Comparison of ENCODE assay signal across 14 cellular contexts in genomic region chr3:73546961-73547360, GRCh38.
A peak's percentile ranks its signal among the peaks of the same experiment; 100 is the strongest.
DNase-seq lines count a peak whose midpoint lies in the region; ATAC-seq and TF ChIP-seq lines count a peak whose summit lies in the region.
"Had no signal": no experiment of that assay in that cellular context is flagged by ENCODE, and none has a peak within 500 bp of the region (broad histone marks: within the 10 kb centered on the region; RNA-seq: fewer than 3 reads in every experiment).

No MANE protein-coding gene starts in this region.

- no peak for TF ChIP-seq POLR2A in right lobe of liver (IDR thresholded peaks at IDR 0.05)

- intact Hi-C loops in right lobe of liver (cut with DNase I) = no loop called here

- H3K36me3 ChIP-seq in right lobe of liver = no peaks in the 10 kb centered on the region

- H3K4me3 ChIP-seq in right lobe of liver = no peak overlapping the region

- 56% methylated on average over 3 of the region's 3 CpGs for WGBS in right lobe of liver (ENCODE audit: insufficient coverage, low coverage, low lambda C conversion rate, missing lambda C conversion rate)

- no peaks in the 10 kb centered on the region for H3K9me3 ChIP-seq in right lobe of liver

- H3K4me1 ChIP-seq in right lobe of liver = no peaks in the 10 kb centered on the region

- no peak for ATAC-seq in GM21717 (IDR thresholded peaks at IDR 0.05; ENCODE audit: unreplicated experiment)
- ATAC-seq in right lobe of liver = no peak

- no peak overlapping the region for H3K27ac ChIP-seq in right lobe of liver
- H3K27ac ChIP-seq: HL-60 had no signal

- H3K27me3 ChIP-seq in right lobe of liver = no peaks in the 10 kb centered on the region

- no peak for TF ChIP-seq CTCF in right lobe of liver (IDR thresholded peaks at IDR 0.05)

- DNase-seq in A172 (ENCODE audit: low spot score) (peak; percentile 15), M059J (ENCODE audit: low read depth) (peak; percentile 65), epidermal melanocyte (ENCODE audit: insufficient read length, low spot score) (peak; percentile 36), non-pigmented ciliary epithelial cell (ENCODE audit: low read depth) (peak; percentile 72), NCI-H526 (lab: John Stamatoyannopoulos, UW) (no peak), NCI-H2029 treated with DMSO at 0.1 percent for 48 hours (lab: John Stamatoyannopoulos, UW) (no peak), right lobe of liver (no peak)
- DNase-seq: ACHN; central memory CD4-positive, alpha-beta T cell; NCI-H1417; nucleus accumbens; T1000 had no signal

Comparison
In these comparisons a context has a peak if more than half of its experiments do, and no peak if none do; other contexts are left out.
1. DNase-seq: peak in A172 (single experiment), M059J (single experiment), epidermal melanocyte (single experiment) and non-pigmented ciliary epithelial cell (single experiment); none in NCI-H526 (0 of 2), NCI-H2029 treated with DMSO at 0.1 percent for 48 hours (single experiment) and right lobe of liver (0 of 3).